In the genomic region with DNA sequence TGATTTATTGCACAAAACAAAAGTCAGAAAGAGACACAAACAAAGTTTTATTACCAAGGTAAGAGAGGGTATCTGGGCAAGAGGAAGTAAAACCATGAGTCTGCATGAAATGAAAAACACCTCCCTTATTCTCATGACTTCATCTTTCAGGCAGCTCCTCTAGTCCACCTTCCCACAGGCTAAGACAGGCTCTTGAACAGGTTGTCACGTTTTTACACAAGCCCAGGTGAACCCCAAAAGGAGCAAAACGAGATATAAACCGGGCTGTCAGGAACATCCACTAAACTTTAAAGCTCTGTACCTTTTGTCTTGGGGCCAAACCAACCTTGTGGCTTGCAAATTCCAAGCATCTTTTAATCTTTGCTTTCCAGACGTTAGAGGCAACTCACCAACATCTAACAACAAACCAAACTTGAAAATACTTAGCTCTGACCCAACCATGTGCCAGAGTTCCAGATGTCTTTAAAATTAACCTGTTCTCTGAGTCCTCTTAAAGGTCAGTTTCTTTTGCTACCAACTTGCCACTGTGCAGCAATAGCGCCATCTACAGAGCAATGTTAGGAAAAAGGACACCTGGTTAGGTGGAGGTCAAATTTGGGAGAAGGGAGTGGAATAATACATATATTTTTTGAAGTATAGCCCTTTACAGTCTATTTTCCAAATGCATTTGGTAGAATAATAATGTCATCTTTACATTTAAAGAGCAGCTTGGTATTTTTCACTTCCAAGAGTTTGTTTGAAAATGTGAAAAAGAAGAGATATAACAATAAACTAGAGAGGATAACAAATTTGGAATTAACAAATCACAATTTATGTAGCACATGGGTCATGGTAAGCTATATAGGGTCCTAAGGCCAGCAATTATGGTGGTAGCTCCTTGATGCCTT, we compare ENCODE assay signal across 8 cellular contexts.
A peak's percentile ranks its signal among the peaks of the same experiment; 100 is the strongest.
DNase-seq lines count a peak whose midpoint lies in the region; ATAC-seq, FAIRE-seq and TF ChIP-seq lines count a peak whose summit lies in the region.

No MANE protein-coding gene starts in this region.

- BruUV-seq in OCI-LY7 (replicated peaks; lab: Mats Ljungman, UMichigan) = no TSS peak

- intact Hi-C loops in OCI-LY7 (cut with micrococcal nuclease; ENCODE audit: unreplicated experiment) = no loop called here
- intact Hi-C loops in lower leg skin (cut with DNase I; ENCODE audit: low total_unique reads) = no loop called here

- H3K9me2 ChIP-seq in DOHH2 (replicated peaks; ENCODE audit: control insufficient read depth, low read length) (no peaks in the 10 kb centered on the region), OCI-LY7 (ENCODE audit: insufficient read depth, low read length) (no peaks in the 10 kb centered on the region)

- no peaks in the 10 kb centered on the region for H3K79me2 ChIP-seq in DOHH2 (ENCODE audit: control insufficient read depth, low read length)
- no peaks in the 10 kb centered on the region for H3K79me2 ChIP-seq in OCI-LY7 (ENCODE audit: insufficient read depth, low read depth, low read length)

- H3K4me3 ChIP-seq in DOHH2 (ENCODE audit: low read length) (no peak overlapping the region), OCI-LY7 (ENCODE audit: low read depth, low read length, poor library complexity, severe bottlenecking) (no peak overlapping the region), lower leg skin (ENCODE audit: low read depth, poor library complexity, severe bottlenecking) (no peak overlapping the region)

- H3K27ac ChIP-seq in DOHH2 (ENCODE audit: low read depth, low read length) (no peak overlapping the region), OCI-LY7 (ENCODE audit: low read depth, low read length, poor library complexity, severe bottlenecking) (no peak overlapping the region)

- TF ChIP-seq CTCF in DOHH2 (IDR thresholded peaks at IDR 0.05; ENCODE audit: low read depth, low read length, poor library complexity, severe bottlenecking) (peak; percentile 80), OCI-LY7 (conservative IDR thresholded peaks at IDR 0.05; ENCODE audit: low read length) (peak; percentile 82), lower leg skin (IDR thresholded peaks at IDR 0.05) (no peak)

- peak; percentile 28 for DNase-seq in OCI-LY7 (ENCODE audit: low spot score)
- DNase-seq in activated naive CD8-positive, alpha-beta T cell treated with anti-CD3 and anti-CD28 coated beads, Interleukin-2, amount 50 U/mL, for 16 hours (ENCODE audit: low read depth, low spot score) = peak; percentile 12
- DNase-seq in left lobe of liver (ENCODE audit: low spot score) = no peak
- peak; percentile 49 for DNase-seq in urothelium cell line (ENCODE audit: low spot score)
- DNase-seq in lower leg skin (ENCODE audit: low spot score in 2 of 2) = no peak

- POLR2A ChIA-PET in OCI-LY7 (lab: Charles Lee) = interaction anchor here (0.7 kb wide), 1 partner anchor 11 kb away, joined by 3 read pairs; no protein-coding TSS in a partner anchor

- no peak for TF ChIP-seq POLR2A in lower leg skin (IDR thresholded peaks at IDR 0.05)

- no peak for FAIRE-seq in urothelium cell line (lab: Jason Lieb, UNC)

- no peak overlapping the region for H2AFZ ChIP-seq in OCI-LY7 (ENCODE audit: low read length)

- no peaks in the 10 kb centered on the region for H3K27me3 ChIP-seq in DOHH2 (ENCODE audit: control insufficient read depth, low read length)

- WGBS in lower leg skin, 2 donors = 16 to 21% methylated on average over 5 of the region's 5 CpGs

- H4K20me1 ChIP-seq in DOHH2 (ENCODE audit: control insufficient read depth, insufficient read depth, low read depth, low read length) (no peaks in the 10 kb centered on the region), OCI-LY7 (ENCODE audit: insufficient read depth, low read length) (no peaks in the 10 kb centered on the region)

- H3K4me1 ChIP-seq in DOHH2 (ENCODE audit: control insufficient read depth, low read length) (no peaks in the 10 kb centered on the region), OCI-LY7 (ENCODE audit: insufficient read depth, low read length, poor library complexity, severe bottlenecking) (no peaks in the 10 kb centered on the region)

- H3K9me3 ChIP-seq in DOHH2 (ENCODE audit: control insufficient read depth, insufficient read depth, low read length) (no peaks in the 10 kb centered on the region), OCI-LY7 (ENCODE audit: low read length) (no peaks in the 10 kb centered on the region)

- ATAC-seq in GM19372 (IDR thresholded peaks at IDR 0.05; ENCODE audit: low read depth, unreplicated experiment) (peak; percentile 86), HG03196 (IDR thresholded peaks at IDR 0.05; ENCODE audit: unreplicated experiment) (peak; percentile 90), left lobe of liver (peak; percentile 60)

- CTCF ChIA-PET in OCI-LY7 (lab: Charles Lee; ENCODE audit: unreplicated experiment) = no interaction called here

- H3K36me3 ChIP-seq in DOHH2 (ENCODE audit: control insufficient read depth, low read length) (no peaks in the 10 kb centered on the region), OCI-LY7 (ENCODE audit: insufficient read depth, low read length) (no peaks in the 10 kb centered on the region)

- H3K4me2 ChIP-seq in DOHH2 (ENCODE audit: low read length) (no peak overlapping the region), OCI-LY7 (ENCODE audit: low read length) (no peak overlapping the region)

- H3F3A ChIP-seq in DOHH2 (ENCODE audit: control insufficient read depth, insufficient read depth) = no peaks in the 10 kb centered on the region

Comparison
In these comparisons a context has a peak if more than half of its experiments do, and no peak if none do; other contexts are left out.
1. CTCF ChIP-seq: peak in DOHH2 (single experiment) and OCI-LY7 (single experiment); none in lower leg skin (0 of 3).
2. DNase-seq: peak in OCI-LY7 (single experiment), activated naive CD8-positive, alpha-beta T cell treated with anti-CD3 and anti-CD28 coated beads, Interleukin-2, amount 50 U/mL, for 16 hours (single experiment) and urothelium cell line (single experiment); none in left lobe of liver (single experiment) and lower leg skin (0 of 2).
3. Peak in every context shown above with its lines, with median percentiles within 50 percentile points of each other: ATAC-seq.